12 cellular contexts compared by ENCODE assay signal in the genomic region with DNA sequence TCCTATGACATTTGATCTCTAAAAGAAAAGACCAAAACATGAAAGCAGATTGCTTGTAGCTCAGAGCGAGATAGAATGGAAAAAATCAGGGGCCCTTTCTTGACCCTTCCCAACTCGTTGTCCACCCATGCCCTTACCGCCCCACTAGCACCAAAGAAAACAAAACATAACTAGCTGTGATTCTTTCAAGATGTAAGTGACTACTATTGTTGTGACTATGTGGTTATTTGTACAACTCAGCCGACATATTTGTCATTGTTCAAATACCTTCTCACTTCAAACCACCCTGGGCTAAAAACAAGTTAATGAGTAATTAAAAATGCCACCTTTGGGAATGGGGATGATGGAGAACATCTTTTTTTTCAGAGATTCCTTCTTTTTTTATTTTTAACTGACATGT.
DNase-seq lines count a peak whose midpoint lies in the region; FAIRE-seq and TF ChIP-seq lines count a peak whose summit lies in the region.
"Had no signal": no experiment of that assay in that cellular context is flagged by ENCODE, and none has a peak within 500 bp of the region (broad histone marks: within the 10 kb centered on the region; RNA-seq: fewer than 3 reads in every experiment).

No MANE protein-coding gene starts in this region.

- no peak for TF ChIP-seq CTCF in progenitor cell of endocrine pancreas (IDR thresholded peaks at IDR 0.05; ENCODE audit: unreplicated experiment)

- H3K4me1 Mint-ChIP-seq in progenitor cell of endocrine pancreas (ENCODE audit: low read depth): peaks cover 22% of the 10 kb centered on the region

- no peaks in the 10 kb centered on the region for H3K9me3 Mint-ChIP-seq in progenitor cell of endocrine pancreas (ENCODE audit: low read depth)

- DNase-seq in AG20443 (ENCODE audit: low spot score) (peak; percentile 16), RCC 7860 (ENCODE audit: low spot score) (peak; percentile 37), fibroblast of gingiva (ENCODE audit: low read depth) (peak; percentile 1), progenitor cell of endocrine pancreas (ENCODE audit: low spot score, unreplicated experiment) (no peak), EL (no peak), HEK293T (ENCODE audit: extremely low spot score) (no peak), ecto neural progenitor cell (ENCODE audit: low spot score) (no peak)
- DNase-seq: Kasumi-1, NCI-H1417, NCI-H2081, NCI-H524, SHP77 treated with DMSO at 0.1 percent for 48 hours had no signal

- peak; percentile 86 for FAIRE-seq in RCC 7860 (lab: Jason Lieb, UNC)

- no peaks in the 10 kb centered on the region for H3K36me3 Mint-ChIP-seq in progenitor cell of endocrine pancreas (ENCODE audit: insufficient read depth)

- no peaks in the 10 kb centered on the region for H3K27me3 Mint-ChIP-seq in progenitor cell of endocrine pancreas

- peak overlapping the region; percentile 49 for H3K27ac Mint-ChIP-seq in progenitor cell of endocrine pancreas

- H3K4me3 Mint-ChIP-seq in progenitor cell of endocrine pancreas (ENCODE audit: low read depth): no peak overlapping the region

- POLR2A ChIA-PET in HEK293T (lab: Yijun Ruan, JAX): no interaction called here

- CTCF ChIA-PET in HEK293T (lab: Yijun Ruan, JAX): no interaction called here

TF ChIP-seq in HEK293T, 16 proteins besides CTCF, POLR2A, EP300 and RAD21:
- TF ChIP-seq ARNT (IDR thresholded peaks at IDR 0.05) (no peak), CTBP1 (IDR thresholded peaks at IDR 0.05; ENCODE audit: borderline replicate concordance) (no peak)

Comparison
In these comparisons a context has a peak if more than half of its experiments do, and no peak if none do; other contexts are left out.
1. DNase-seq: peak in AG20443 (single experiment), RCC 7860 (single experiment) and fibroblast of gingiva (single experiment); none in progenitor cell of endocrine pancreas (single experiment), EL (single experiment), HEK293T (single experiment) and ecto neural progenitor cell (single experiment).